In the genomic region with DNA sequence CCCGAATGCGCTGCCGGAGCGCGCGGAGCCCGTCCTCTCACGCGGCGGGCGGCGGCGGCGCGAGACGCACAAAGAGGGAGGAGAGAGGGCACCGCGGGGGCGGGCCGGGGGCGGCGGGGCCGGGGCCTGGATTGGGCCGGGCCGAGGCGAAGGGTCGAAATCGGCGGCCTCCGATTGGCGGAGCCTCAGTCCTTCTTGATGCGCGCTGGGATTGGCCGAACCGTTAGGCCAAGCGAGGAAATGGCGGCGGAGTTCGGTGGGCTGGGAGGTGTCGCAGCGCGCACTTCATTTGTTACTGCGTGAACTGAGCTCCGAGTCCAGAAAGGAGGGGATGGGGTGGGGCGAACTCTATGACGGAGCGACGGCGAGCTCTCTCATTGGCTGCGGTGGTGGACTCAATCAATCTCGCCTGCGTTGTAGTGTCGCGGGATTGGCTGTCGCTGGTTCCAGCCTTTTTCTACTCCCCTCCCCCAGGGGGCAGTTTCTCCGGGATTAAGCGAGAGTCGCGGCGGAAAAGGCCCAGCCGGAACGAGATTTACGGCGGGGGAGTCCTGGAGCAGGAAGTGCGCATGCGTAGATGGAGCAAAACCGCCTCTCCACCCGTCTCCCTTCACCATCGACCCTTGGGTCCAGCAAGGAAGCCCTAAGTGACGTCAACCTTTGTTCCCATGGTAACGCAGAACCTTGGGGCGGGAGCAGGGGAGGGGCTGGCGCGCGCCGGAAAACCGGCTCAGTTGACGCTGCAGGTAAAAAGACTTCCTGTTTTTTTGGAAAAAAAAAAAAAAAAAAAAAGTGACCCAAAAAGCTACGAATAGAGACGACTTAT, we compare ENCODE assay signal across 8 cellular contexts. TPM values are rescaled to one million over a fixed set of nuclear protein-coding genes. Genes with fewer than 3 reads are reported as not detected.
DNase-seq lines count a peak whose midpoint lies in the region; ATAC-seq, FAIRE-seq and TF ChIP-seq lines count a peak whose summit lies in the region.

A gene with protein sequence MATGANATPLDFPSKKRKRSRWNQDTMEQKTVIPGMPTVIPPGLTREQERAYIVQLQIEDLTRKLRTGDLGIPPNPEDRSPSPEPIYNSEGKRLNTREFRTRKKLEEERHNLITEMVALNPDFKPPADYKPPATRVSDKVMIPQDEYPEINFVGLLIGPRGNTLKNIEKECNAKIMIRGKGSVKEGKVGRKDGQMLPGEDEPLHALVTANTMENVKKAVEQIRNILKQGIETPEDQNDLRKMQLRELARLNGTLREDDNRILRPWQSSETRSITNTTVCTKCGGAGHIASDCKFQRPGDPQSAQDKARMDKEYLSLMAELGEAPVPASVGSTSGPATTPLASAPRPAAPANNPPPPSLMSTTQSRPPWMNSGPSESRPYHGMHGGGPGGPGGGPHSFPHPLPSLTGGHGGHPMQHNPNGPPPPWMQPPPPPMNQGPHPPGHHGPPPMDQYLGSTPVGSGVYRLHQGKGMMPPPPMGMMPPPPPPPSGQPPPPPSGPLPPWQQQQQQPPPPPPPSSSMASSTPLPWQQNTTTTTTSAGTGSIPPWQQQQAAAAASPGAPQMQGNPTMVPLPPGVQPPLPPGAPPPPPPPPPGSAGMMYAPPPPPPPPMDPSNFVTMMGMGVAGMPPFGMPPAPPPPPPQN (minus strand): TSS at position 70 of the 826 bp plus-strand sequence. CDS start 150 bp downstream, outside the sequence.

- peak within 1 kb of the TSS; percentile 92 for H3K27ac Mint-ChIP-seq in astrocyte (ENCODE audit: unreplicated experiment)

- peaks cover 38% of the 10 kb centered on the region for H3K79me2 ChIP-seq in astrocyte (ENCODE audit: insufficient read depth, low read length)

- H3K4me1 ChIP-seq in astrocyte (ENCODE audit: insufficient read depth, low read length) (peaks cover 13% of the 10 kb centered on the region), right cardiac atrium (ENCODE audit: control insufficient read depth, insufficient read depth, low read length) (peaks cover 3% of the 10 kb centered on the region), uterus (peaks cover 7 to 14% of the 10 kb centered on the region in 2 donors)

- H3K27me3 ChIP-seq in astrocyte (ENCODE audit: insufficient read depth, low read length): no peaks in the 10 kb centered on the region
- H3K27me3 ChIP-seq in right cardiac atrium (ENCODE audit: control insufficient read depth, insufficient read depth): no peaks in the 10 kb centered on the region
- H3K27me3 ChIP-seq in uterus: no peaks in the 10 kb centered on the region

- no peaks in the 10 kb centered on the region for H3K9me3 ChIP-seq in astrocyte (ENCODE audit: insufficient read depth, low read depth, low read length)
- no peaks in the 10 kb centered on the region for H3K9me3 ChIP-seq in right cardiac atrium (ENCODE audit: control insufficient read depth, low read length)
- no peaks in the 10 kb centered on the region for H3K9me3 ChIP-seq in uterus

- peak; percentile 76 for ATAC-seq in GM18502 (IDR thresholded peaks at IDR 0.05; ENCODE audit: poor library complexity, unreplicated experiment)
- ATAC-seq in HG02943 (IDR thresholded peaks at IDR 0.05; ENCODE audit: low read depth, unreplicated experiment): peak; percentile 85
- ATAC-seq in right cardiac atrium: peak; percentile 96 to 97

- intact Hi-C loops in T-helper 2 cell treated with Interferon-gamma antibody and Interleukin-4, amounts not matched to agents 100 ng/mL and 5 ng/mL, for 36 hours (cut with micrococcal nuclease): loop anchor here (1.0 to 10.0 kb wide), 8 partner anchors 24 to 460 kb away; a partner anchor contains a TSS
- intact Hi-C loops in right cardiac atrium (cut with DNase I) (no loop called here), uterus (cut with DNase I; ENCODE audit: low total_unique reads) (no loop called here)

- peak within 1 kb of the TSS; percentile 93 for H3K9ac ChIP-seq in astrocyte (ENCODE audit: low read length)

- H3K4me1 Mint-ChIP-seq in astrocyte (ENCODE audit: low read depth, unreplicated experiment): peaks cover 13% of the 10 kb centered on the region

- H3K27ac ChIP-seq in astrocyte (ENCODE audit: low read depth, low read length): peak within 1 kb of the TSS; percentile 87
- H3K27ac ChIP-seq in right cardiac atrium (ENCODE audit: low read length): peak within 1 kb of the TSS; percentile 99
- peak within 1 kb of the TSS; percentile 99 for H3K27ac ChIP-seq in uterus

- under 1% methylated on average over 80 of the region's 80 CpGs for WGBS in right cardiac atrium

- H3K9me3 Mint-ChIP-seq in astrocyte (ENCODE audit: unreplicated experiment): no peaks in the 10 kb centered on the region

- TF ChIP-seq POLR2A in uterus (IDR thresholded peaks at IDR 0.05): peak; percentile 97 to 99

- DNase-seq in NCI-H187 treated with DMSO at 0.1 percent for 48 hours (lab: John Stamatoyannopoulos, UW) (peak; percentile 97), astrocyte (ENCODE audit: low read depth) (peak; percentile 98), right cardiac atrium (peak; percentile 99), pulmonary artery endothelial cell (ENCODE audit: low read depth, low spot score) (peak; percentile 98), uterus (peak; percentile 99 to 100)

- H3K4me3 ChIP-seq in astrocyte (ENCODE audit: insufficient read depth, low read depth, low read length) (peak within 1 kb of the TSS; percentile 99), right cardiac atrium (ENCODE audit: low read length) (peak within 1 kb of the TSS; percentile 98), uterus (peak within 1 kb of the TSS; percentile 88 to 89)

- H2AFZ ChIP-seq in astrocyte (ENCODE audit: low read depth, low read length): peak within 1 kb of the TSS; percentile 68

- peak within 1 kb of the TSS; percentile 98 for H3K4me3 Mint-ChIP-seq in astrocyte (ENCODE audit: unreplicated experiment)

- H3K36me3 Mint-ChIP-seq in astrocyte (ENCODE audit: low read depth, unreplicated experiment): peaks cover 1% of the 10 kb centered on the region

- H3K27me3 Mint-ChIP-seq in astrocyte (ENCODE audit: low read depth, unreplicated experiment): no peaks in the 10 kb centered on the region

- H3K36me3 ChIP-seq in astrocyte (ENCODE audit: insufficient read depth, low read length) (peaks cover 28% of the 10 kb centered on the region), uterus (no peaks in the 10 kb centered on the region)

- FAIRE-seq in astrocyte (lab: Jason Lieb, UNC): peak; percentile 52

- peaks cover 39% of the 10 kb centered on the region for H4K20me1 ChIP-seq in astrocyte (ENCODE audit: insufficient read depth, low read length)

- peak within 1 kb of the TSS; percentile 92 for H3K4me2 ChIP-seq in astrocyte (ENCODE audit: low read length)

- TF ChIP-seq CTCF in astrocyte (IDR thresholded peaks at IDR 0.05; ENCODE audit: insufficient read depth, low read depth, low read length): no peak
- peak; percentile 12 to 38 (median 29) for TF ChIP-seq CTCF in uterus (IDR thresholded peaks at IDR 0.05)

RNA-seq across cellular contexts. Expression of the gene that starts here (rescaled TPM):
- total RNA-seq in T-helper 2 cell treated with Interferon-gamma antibody and Interleukin-4, amounts not matched to agents 100 ng/mL and 5 ng/mL, for 36 hours: 492 and 527 TPM in 2 replicates
- total RNA-seq in astrocyte (210 and 215 TPM in 2 replicates), right cardiac atrium (100 to 1,000 TPM; 188 to 203 (median 197) TPM), pulmonary artery endothelial cell (74.6 and 107 TPM in 2 replicates), uterus (100 to 1,000 TPM in 3 of 4 donors, 10 to 100 TPM in 1; 62.0 to 374 (median 219) TPM)
- polyA plus RNA-seq in right cardiac atrium: 72.8 TPM

Comparison
In these comparisons a context has a peak if more than half of its experiments do, and no peak if none do; other contexts are left out.
1. Peak in every context shown above with its lines: DNase-seq, ATAC-seq, H3K4me3 ChIP-seq and H3K27ac ChIP-seq.